ENCODE assay signal across 20 cellular contexts in genomic region chr6:166686317-166686716, GRCh38. TPM values are rescaled to one million over a fixed set of nuclear protein-coding genes. Genes with fewer than 3 reads are reported as not detected.
DNase-seq lines count a peak whose midpoint lies in the region; ATAC-seq and TF ChIP-seq lines count a peak whose summit lies in the region.
"Had no signal": no experiment of that assay in that cellular context is flagged by ENCODE, and none has a peak within 500 bp of the region (broad histone marks: within the 10 kb centered on the region; RNA-seq: fewer than 3 reads in every experiment).

No MANE protein-coding gene starts in this region.

- H3K27ac ChIP-seq in DOHH2 (ENCODE audit: low read depth, low read length) (no peak overlapping the region), Karpas-422 (ENCODE audit: low read length) (peak overlapping the region; percentile 89; the same call in 1 of the 2 replicates), upper lobe of right lung (no peak overlapping the region)
- H3K27ac ChIP-seq: BLaER1 had no signal

- intact Hi-C loops in upper lobe of right lung (cut with DNase I) = no loop called here

- H4K20me1 ChIP-seq in DOHH2 (ENCODE audit: control insufficient read depth, insufficient read depth, low read depth, low read length) = no peaks in the 10 kb centered on the region
- no peaks in the 10 kb centered on the region for H4K20me1 ChIP-seq in Karpas-422 (ENCODE audit: insufficient read depth, low read depth, low read length)
- H4K20me1 ChIP-seq: BLaER1 had no signal

- no peaks in the 10 kb centered on the region for H3K9me2 ChIP-seq in DOHH2 (replicated peaks; ENCODE audit: control insufficient read depth, low read length)
- H3K9me2 ChIP-seq in Karpas-422 (replicated peaks; ENCODE audit: insufficient read depth, low read length) = no peaks in the 10 kb centered on the region

- H3K79me2 ChIP-seq in DOHH2 (ENCODE audit: control insufficient read depth, low read length) (no peaks in the 10 kb centered on the region), Karpas-422 (ENCODE audit: low read length) (no peaks in the 10 kb centered on the region)

- H3K4me1 ChIP-seq in DOHH2 (ENCODE audit: control insufficient read depth, low read length) (peaks cover 24% of the 10 kb centered on the region), Karpas-422 (ENCODE audit: low read length) (peaks cover 54% of the 10 kb centered on the region), upper lobe of right lung (no peaks in the 10 kb centered on the region)

- H3K27me3 Mint-ChIP-seq in activated CD4-positive, alpha-beta memory T cell treated with anti-CD3 and anti-CD28 coated beads, Interleukin-2, amount 10 ng/mL, durations not matched to agents 7 days and 5 days = no peaks in the 10 kb centered on the region

- POLR2A ChIA-PET in activated CD4-positive, alpha-beta memory T cell treated with anti-CD3 and anti-CD28 coated beads, Interleukin-2, amount 10 ng/mL, durations not matched to agents 7 days and 5 days (lab: Charles Lee) = no interaction called here

- no peaks in the 10 kb centered on the region for H3F3A ChIP-seq in DOHH2 (ENCODE audit: control insufficient read depth, insufficient read depth)

- H3K4me3 ChIP-seq in DOHH2 (ENCODE audit: low read length) = no peak overlapping the region
- H3K4me3 ChIP-seq in Karpas-422 (ENCODE audit: low read length) = no peak overlapping the region
- H3K4me3 ChIP-seq in upper lobe of right lung = no peak overlapping the region
- H3K4me3 ChIP-seq: BLaER1 had no signal

- DNase-seq in Karpas-422 (no peak), upper lobe of right lung (peak; percentile 44), NCI-H1048 (lab: John Stamatoyannopoulos, UW) (no peak)
- DNase-seq in activated CD4-positive, alpha-beta memory T cell treated with anti-CD3 and anti-CD28 coated beads, Interleukin-2, amount 10 ng/mL, durations not matched to agents 7 days and 5 days = no peak
- DNase-seq: 8988T; ACHN; BE2C; C1 segment of cervical spinal cord; CD4-positive, alpha-beta memory T cell; CD4-positive, CD25-positive, alpha-beta regulatory T cell; CD8-positive, alpha-beta memory T cell; COR-L47; DMS 273 treated with DMSO at 0.1 percent for 48 hours; DMS153; DMS79; DND-41; GF-D8 had no signal

- CTCF ChIA-PET in activated CD4-positive, alpha-beta memory T cell treated with anti-CD3 and anti-CD28 coated beads, Interleukin-2, amount 10 ng/mL, durations not matched to agents 7 days and 5 days (lab: Charles Lee) = no interaction called here

- no peak overlapping the region for H3K27ac Mint-ChIP-seq in activated CD4-positive, alpha-beta memory T cell treated with anti-CD3 and anti-CD28 coated beads, Interleukin-2, amount 10 ng/mL, durations not matched to agents 7 days and 5 days
- H3K27ac Mint-ChIP-seq: CD14-positive monocyte; CD4-positive, alpha-beta memory T cell had no signal

- H3K9me3 ChIP-seq in DOHH2 (ENCODE audit: control insufficient read depth, insufficient read depth, low read length) (no peaks in the 10 kb centered on the region), Karpas-422 (ENCODE audit: low read length) (no peaks in the 10 kb centered on the region), upper lobe of right lung (no peaks in the 10 kb centered on the region)
- H3K9me3 ChIP-seq: BE2C, BLaER1 had no signal

- no peaks in the 10 kb centered on the region for H3K36me3 ChIP-seq in DOHH2 (ENCODE audit: control insufficient read depth, low read length)
- no peaks in the 10 kb centered on the region for H3K36me3 ChIP-seq in Karpas-422 (ENCODE audit: insufficient read depth, low read length)
- no peaks in the 10 kb centered on the region for H3K36me3 ChIP-seq in upper lobe of right lung
- H3K36me3 ChIP-seq: BE2C, BLaER1 had no signal

- peaks cover 6% of the 10 kb centered on the region for H3K27me3 ChIP-seq in DOHH2 (ENCODE audit: control insufficient read depth, low read length)
- H3K27me3 ChIP-seq in Karpas-422 (ENCODE audit: low read length) = no peaks in the 10 kb centered on the region
- no peaks in the 10 kb centered on the region for H3K27me3 ChIP-seq in upper lobe of right lung
- H3K27me3 ChIP-seq: BE2C, BLaER1 had no signal

- peak overlapping the region; percentile 69; the same call in 1 of the 2 replicates for H2AFZ ChIP-seq in Karpas-422 (ENCODE audit: low read length)

- TF ChIP-seq CTCF in DOHH2 (IDR thresholded peaks at IDR 0.05; ENCODE audit: low read depth, low read length, poor library complexity, severe bottlenecking) (no peak), upper lobe of right lung (IDR thresholded peaks at IDR 0.05) (no peak)

- H3K36me3 Mint-ChIP-seq in activated CD4-positive, alpha-beta memory T cell treated with anti-CD3 and anti-CD28 coated beads, Interleukin-2, amount 10 ng/mL, durations not matched to agents 7 days and 5 days (ENCODE audit: low read depth) = no peaks in the 10 kb centered on the region
- H3K36me3 Mint-ChIP-seq: CD14-positive monocyte; CD4-positive, alpha-beta memory T cell; CD4-positive, CD25-positive, alpha-beta regulatory T cell; CD8-positive, alpha-beta memory T cell had no signal

- ATAC-seq in upper lobe of right lung = no peak

- H3K9me3 Mint-ChIP-seq in activated CD4-positive, alpha-beta memory T cell treated with anti-CD3 and anti-CD28 coated beads, Interleukin-2, amount 10 ng/mL, durations not matched to agents 7 days and 5 days = no peaks in the 10 kb centered on the region
- H3K9me3 Mint-ChIP-seq: CD4-positive, alpha-beta memory T cell; CD4-positive, CD25-positive, alpha-beta regulatory T cell; CD8-positive, alpha-beta memory T cell had no signal

- H3K9ac ChIP-seq in Karpas-422 (ENCODE audit: low read length) = peak overlapping the region; percentile 42
- H3K9ac ChIP-seq: BLaER1 had no signal

- no peaks in the 10 kb centered on the region for H3K4me1 Mint-ChIP-seq in activated CD4-positive, alpha-beta memory T cell treated with anti-CD3 and anti-CD28 coated beads, Interleukin-2, amount 10 ng/mL, durations not matched to agents 7 days and 5 days
- H3K4me1 Mint-ChIP-seq: CD4-positive, alpha-beta memory T cell; CD4-positive, CD25-positive, alpha-beta regulatory T cell; CD8-positive, alpha-beta memory T cell had no signal

- H3K4me2 ChIP-seq in DOHH2 (ENCODE audit: low read length) = peak overlapping the region; percentile 20; the same call in 1 of the 2 replicates
- peak overlapping the region; percentile 56 for H3K4me2 ChIP-seq in Karpas-422 (ENCODE audit: low read depth, low read length, poor library complexity, severe bottlenecking)

- no peak overlapping the region for H3K4me3 Mint-ChIP-seq in activated CD4-positive, alpha-beta memory T cell treated with anti-CD3 and anti-CD28 coated beads, Interleukin-2, amount 10 ng/mL, durations not matched to agents 7 days and 5 days
- H3K4me3 Mint-ChIP-seq: CD14-positive monocyte; CD4-positive, alpha-beta memory T cell; CD4-positive, CD25-positive, alpha-beta regulatory T cell; CD8-positive, alpha-beta memory T cell had no signal

RNA-seq across cellular contexts. Expression of gene RPS6KA2, which starts 59.3 kb away (rescaled TPM):
- total RNA-seq in Karpas-422 (2014; rRNA removed; shearing (Covaris generic); ENCODE audit: low replicate concordance) = 7.2 and 8.8 TPM in 2 replicates
- total RNA-seq in upper lobe of right lung = 136 TPM
- total RNA-seq in activated CD4-positive, alpha-beta memory T cell treated with anti-CD3 and anti-CD28 coated beads, Interleukin-2, amount 10 ng/mL, durations not matched to agents 7 days and 5 days = 1 to 10 TPM; 6.3 to 6.5 TPM

Comparison
In these comparisons a context has a peak if more than half of its experiments do, and no peak if none do; other contexts are left out.
1. RNA of gene RPS6KA2, which starts 59.3 kb away (total RNA-seq): 136 TPM in upper lobe of right lung (single experiment); 7.2 to 8.8 TPM in Karpas-422 and 6.3 to 6.5 TPM in activated CD4-positive, alpha-beta memory T cell treated with anti-CD3 and anti-CD28 coated beads, Interleukin-2, amount 10 ng/mL, durations not matched to agents 7 days and 5 days; every median in the first group is over 10 times any median in the second.